In the genomic region with DNA sequence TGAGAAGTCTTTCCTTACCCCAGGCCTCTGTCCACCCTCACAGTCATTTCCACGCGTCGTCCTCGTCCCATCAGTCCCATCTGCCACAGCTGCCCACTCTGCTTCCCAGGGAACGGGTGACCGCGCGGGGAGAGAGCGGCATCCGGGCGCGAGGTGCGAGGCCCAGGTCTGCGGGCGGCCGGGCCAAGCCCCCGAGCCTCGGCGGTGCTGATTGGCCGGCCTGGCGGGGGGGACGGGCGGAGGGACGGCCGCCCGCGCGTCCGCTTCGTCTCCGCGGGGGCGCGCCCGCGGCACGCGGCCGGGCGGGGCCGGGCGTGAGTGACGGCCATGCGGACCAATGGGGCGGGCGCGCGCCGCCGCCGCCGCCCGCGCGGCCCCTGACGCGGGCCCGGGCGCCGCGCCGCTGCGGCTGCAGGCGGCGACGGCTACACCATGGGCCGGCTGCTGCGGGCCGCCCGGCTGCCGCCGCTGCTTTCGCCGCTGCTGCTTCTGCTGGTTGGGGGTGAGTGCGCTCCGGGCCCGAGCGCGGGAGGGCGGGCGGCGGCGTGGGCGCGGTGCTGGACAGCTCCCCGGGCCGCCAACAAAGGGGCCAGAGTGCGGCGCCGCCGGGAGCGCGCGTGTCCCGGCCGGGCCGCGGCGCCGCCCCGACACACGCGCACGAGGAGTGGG, we compare ENCODE assay signal across 1 cellular context.
A peak's percentile ranks its signal among the peaks of the same experiment; 100 is the strongest.
TF ChIP-seq lines count a peak whose summit lies in the region.

A gene with protein sequence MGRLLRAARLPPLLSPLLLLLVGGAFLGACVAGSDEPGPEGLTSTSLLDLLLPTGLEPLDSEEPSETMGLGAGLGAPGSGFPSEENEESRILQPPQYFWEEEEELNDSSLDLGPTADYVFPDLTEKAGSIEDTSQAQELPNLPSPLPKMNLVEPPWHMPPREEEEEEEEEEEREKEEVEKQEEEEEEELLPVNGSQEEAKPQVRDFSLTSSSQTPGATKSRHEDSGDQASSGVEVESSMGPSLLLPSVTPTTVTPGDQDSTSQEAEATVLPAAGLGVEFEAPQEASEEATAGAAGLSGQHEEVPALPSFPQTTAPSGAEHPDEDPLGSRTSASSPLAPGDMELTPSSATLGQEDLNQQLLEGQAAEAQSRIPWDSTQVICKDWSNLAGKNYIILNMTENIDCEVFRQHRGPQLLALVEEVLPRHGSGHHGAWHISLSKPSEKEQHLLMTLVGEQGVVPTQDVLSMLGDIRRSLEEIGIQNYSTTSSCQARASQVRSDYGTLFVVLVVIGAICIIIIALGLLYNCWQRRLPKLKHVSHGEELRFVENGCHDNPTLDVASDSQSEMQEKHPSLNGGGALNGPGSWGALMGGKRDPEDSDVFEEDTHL (plus strand): TSS at position 398 of the 669 bp plus-strand sequence. CDS start 35 bp downstream, at position 433.

TF ChIP-seq in HepG2, 621 proteins besides CTCF, POLR2A, EP300 and RAD21 (continued from another document and continues in another):
- TF ChIP-seq HCFC1 (IDR thresholded peaks at IDR 0.05; ENCODE audit: low read depth, low read length) (no peak), ZNF607 (CRISPR knock-in tag; IDR thresholded peaks at IDR 0.05; ENCODE audit: borderline replicate concordance) (peak; percentile 89), ZNF773 (CRISPR knock-in tag; IDR thresholded peaks at IDR 0.05; ENCODE audit: borderline replicate concordance) (peak; percentile 49; the same call in 1 of the 2 replicates), RARA (CRISPR knock-in tag; IDR thresholded peaks at IDR 0.05) (peak; percentile 40), ZNF180 (CRISPR knock-in tag; IDR thresholded peaks at IDR 0.05; ENCODE audit: borderline replicate concordance, low read depth) (no peak), TOPORS (CRISPR knock-in tag; IDR thresholded peaks at IDR 0.05) (no peak), TRIM24 (CRISPR knock-in tag; IDR thresholded peaks at IDR 0.05) (no peak), REXO4 (CRISPR knock-in tag; IDR thresholded peaks at IDR 0.05; ENCODE audit: borderline replicate concordance) (no peak), ZNF724P (CRISPR knock-in tag; IDR thresholded peaks at IDR 0.05; ENCODE audit: borderline replicate concordance) (peak; percentile 79; the same call in 1 of the 2 replicates), MXI1 (IDR thresholded peaks at IDR 0.05; ENCODE audit: borderline replicate concordance, low read depth, low read length) (peak; percentile 30; the same call in 1 of the 3 replicates), HOXA3 (CRISPR knock-in tag; IDR thresholded peaks at IDR 0.05) (peak; percentile 58; the same call in 1 of the 2 replicates), ZNF615 (CRISPR knock-in tag; IDR thresholded peaks at IDR 0.05; ENCODE audit: borderline replicate concordance) (no peak), KLF12 (CRISPR knock-in tag; IDR thresholded peaks at IDR 0.05; ENCODE audit: borderline replicate concordance) (no peak), ZFY (CRISPR knock-in tag; IDR thresholded peaks at IDR 0.05) (peak; percentile 69), ZNF333 (CRISPR knock-in tag; IDR thresholded peaks at IDR 0.05; ENCODE audit: borderline replicate concordance) (no peak), NR2F6 (IDR thresholded peaks at IDR 0.05) (no peak), NR2F6 (CRISPR knock-in tag; IDR thresholded peaks at IDR 0.05) (no peak), ZNF33B (CRISPR knock-in tag; IDR thresholded peaks at IDR 0.05) (peak; percentile 87), ZNF207 (IDR thresholded peaks at IDR 0.05; ENCODE audit: borderline replicate concordance) (no peak), TEAD2 (CRISPR knock-in tag; IDR thresholded peaks at IDR 0.05) (0 out of 2 replicates have a peak, but pooled peaks have one; percentile 62), HOXA9 (CRISPR knock-in tag; IDR thresholded peaks at IDR 0.05; ENCODE audit: borderline replicate concordance) (peak; percentile 72; the same call in 1 of the 2 replicates), ZNF549 (CRISPR knock-in tag; IDR thresholded peaks at IDR 0.05) (no peak), ZNF234 (CRISPR knock-in tag; conservative IDR thresholded peaks at IDR 0.05) (0 out of 2 replicates have a peak, but pooled peaks have one; percentile 42), TBX3 (IDR thresholded peaks at IDR 0.05; ENCODE audit: borderline replicate concordance) (no peak), ZNF496 (CRISPR knock-in tag; IDR thresholded peaks at IDR 0.05; ENCODE audit: insufficient replicate concordance) (no peak), NR2F2 (IDR thresholded peaks at IDR 0.05; ENCODE audit: borderline replicate concordance, low read depth) (no peak), GPN1 (CRISPR knock-in tag; IDR thresholded peaks at IDR 0.05; ENCODE audit: borderline replicate concordance) (no peak), REL (CRISPR knock-in tag; conservative IDR thresholded peaks at IDR 0.05) (peak; percentile 77; the same call in 1 of the 2 replicates)
- TF ChIP-seq, protein P1, sequence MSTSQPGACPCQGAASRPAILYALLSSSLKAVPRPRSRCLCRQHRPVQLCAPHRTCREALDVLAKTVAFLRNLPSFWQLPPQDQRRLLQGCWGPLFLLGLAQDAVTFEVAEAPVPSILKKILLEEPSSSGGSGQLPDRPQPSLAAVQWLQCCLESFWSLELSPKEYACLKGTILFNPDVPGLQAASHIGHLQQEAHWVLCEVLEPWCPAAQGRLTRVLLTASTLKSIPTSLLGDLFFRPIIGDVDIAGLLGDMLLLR (CRISPR knock-in tag; IDR thresholded peaks at IDR 0.05) = peak; percentile 80; the same call in 1 of the 2 replicates
- TF ChIP-seq, protein P2, sequence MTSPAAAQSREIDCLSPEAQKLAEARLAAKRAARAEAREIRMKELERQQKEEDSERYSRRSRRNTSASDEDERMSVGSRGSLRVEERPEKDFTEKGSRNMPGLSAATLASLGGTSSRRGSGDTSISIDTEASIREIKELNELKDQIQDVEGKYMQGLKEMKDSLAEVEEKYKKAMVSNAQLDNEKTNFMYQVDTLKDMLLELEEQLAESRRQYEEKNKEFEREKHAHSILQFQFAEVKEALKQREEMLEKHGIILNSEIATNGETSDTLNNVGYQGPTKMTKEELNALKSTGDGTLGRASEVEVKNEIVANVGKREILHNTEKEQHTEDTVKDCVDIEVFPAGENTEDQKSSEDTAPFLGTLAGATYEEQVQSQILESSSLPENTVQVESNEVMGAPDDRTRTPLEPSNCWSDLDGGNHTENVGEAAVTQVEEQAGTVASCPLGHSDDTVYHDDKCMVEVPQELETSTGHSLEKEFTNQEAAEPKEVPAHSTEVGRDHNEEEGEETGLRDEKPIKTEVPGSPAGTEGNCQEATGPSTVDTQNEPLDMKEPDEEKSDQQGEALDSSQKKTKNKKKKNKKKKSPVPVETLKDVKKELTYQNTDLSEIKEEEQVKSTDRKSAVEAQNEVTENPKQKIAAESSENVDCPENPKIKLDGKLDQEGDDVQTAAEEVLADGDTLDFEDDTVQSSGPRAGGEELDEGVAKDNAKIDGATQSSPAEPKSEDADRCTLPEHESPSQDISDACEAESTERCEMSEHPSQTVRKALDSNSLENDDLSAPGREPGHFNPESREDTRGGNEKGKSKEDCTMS (CRISPR knock-in tag; conservative IDR thresholded peaks at IDR 0.05) = no peak
- TF ChIP-seq, protein P3, sequence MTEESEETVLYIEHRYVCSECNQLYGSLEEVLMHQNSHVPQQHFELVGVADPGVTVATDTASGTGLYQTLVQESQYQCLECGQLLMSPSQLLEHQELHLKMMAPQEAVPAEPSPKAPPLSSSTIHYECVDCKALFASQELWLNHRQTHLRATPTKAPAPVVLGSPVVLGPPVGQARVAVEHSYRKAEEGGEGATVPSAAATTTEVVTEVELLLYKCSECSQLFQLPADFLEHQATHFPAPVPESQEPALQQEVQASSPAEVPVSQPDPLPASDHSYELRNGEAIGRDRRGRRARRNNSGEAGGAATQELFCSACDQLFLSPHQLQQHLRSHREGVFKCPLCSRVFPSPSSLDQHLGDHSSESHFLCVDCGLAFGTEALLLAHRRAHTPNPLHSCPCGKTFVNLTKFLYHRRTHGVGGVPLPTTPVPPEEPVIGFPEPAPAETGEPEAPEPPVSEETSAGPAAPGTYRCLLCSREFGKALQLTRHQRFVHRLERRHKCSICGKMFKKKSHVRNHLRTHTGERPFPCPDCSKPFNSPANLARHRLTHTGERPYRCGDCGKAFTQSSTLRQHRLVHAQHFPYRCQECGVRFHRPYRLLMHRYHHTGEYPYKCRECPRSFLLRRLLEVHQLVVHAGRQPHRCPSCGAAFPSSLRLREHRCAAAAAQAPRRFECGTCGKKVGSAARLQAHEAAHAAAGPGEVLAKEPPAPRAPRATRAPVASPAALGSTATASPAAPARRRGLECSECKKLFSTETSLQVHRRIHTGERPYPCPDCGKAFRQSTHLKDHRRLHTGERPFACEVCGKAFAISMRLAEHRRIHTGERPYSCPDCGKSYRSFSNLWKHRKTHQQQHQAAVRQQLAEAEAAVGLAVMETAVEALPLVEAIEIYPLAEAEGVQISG (CRISPR knock-in tag; IDR thresholded peaks at IDR 0.05) = peak; percentile 56
- TF ChIP-seq, protein P4, sequence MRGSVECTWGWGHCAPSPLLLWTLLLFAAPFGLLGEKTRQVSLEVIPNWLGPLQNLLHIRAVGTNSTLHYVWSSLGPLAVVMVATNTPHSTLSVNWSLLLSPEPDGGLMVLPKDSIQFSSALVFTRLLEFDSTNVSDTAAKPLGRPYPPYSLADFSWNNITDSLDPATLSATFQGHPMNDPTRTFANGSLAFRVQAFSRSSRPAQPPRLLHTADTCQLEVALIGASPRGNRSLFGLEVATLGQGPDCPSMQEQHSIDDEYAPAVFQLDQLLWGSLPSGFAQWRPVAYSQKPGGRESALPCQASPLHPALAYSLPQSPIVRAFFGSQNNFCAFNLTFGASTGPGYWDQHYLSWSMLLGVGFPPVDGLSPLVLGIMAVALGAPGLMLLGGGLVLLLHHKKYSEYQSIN (CRISPR knock-in tag; IDR thresholded peaks at IDR 0.05; ENCODE audit: borderline replicate concordance) = no peak
- TF ChIP-seq, protein P5, sequence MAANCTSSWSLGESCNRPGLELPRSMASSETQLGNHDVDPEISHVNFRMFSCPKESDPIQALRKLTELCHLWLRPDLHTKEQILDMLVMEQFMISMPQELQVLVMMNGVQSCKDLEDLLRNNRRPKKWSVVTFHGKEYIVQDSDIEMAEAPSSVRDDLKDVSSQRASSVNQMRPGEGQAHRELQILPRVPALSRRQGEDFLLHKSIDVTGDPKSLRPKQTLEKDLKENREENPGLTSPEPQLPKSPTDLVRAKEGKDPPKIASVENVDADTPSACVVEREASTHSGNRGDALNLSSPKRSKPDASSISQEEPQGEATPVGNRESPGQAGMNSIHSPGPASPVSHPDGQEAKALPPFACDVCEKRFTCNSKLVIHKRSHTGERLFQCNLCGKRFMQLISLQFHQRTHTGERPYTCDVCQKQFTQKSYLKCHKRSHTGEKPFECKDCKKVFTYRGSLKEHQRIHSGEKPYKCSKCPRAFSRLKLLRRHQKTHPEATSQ (CRISPR knock-in tag; IDR thresholded peaks at IDR 0.05; ENCODE audit: borderline replicate concordance) = 0 out of 2 replicates have a peak, but pooled peaks have one; percentile 24
- TF ChIP-seq, protein P6, sequence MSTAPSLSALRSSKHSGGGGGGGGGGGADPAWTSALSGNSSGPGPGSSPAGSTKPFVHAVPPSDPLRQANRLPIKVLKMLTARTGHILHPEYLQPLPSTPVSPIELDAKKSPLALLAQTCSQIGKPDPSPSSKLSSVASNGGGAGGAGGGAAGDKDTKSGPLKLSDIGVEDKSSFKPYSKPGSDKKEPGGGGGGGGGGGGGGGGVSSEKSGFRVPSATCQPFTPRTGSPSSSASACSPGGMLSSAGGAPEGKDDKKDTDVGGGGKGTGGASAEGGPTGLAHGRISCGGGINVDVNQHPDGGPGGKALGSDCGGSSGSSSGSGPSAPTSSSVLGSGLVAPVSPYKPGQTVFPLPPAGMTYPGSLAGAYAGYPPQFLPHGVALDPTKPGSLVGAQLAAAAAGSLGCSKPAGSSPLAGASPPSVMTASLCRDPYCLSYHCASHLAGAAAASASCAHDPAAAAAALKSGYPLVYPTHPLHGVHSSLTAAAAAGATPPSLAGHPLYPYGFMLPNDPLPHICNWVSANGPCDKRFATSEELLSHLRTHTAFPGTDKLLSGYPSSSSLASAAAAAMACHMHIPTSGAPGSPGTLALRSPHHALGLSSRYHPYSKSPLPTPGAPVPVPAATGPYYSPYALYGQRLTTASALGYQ (CRISPR knock-in tag; IDR thresholded peaks at IDR 0.05) = no peak
- TF ChIP-seq, protein P7, sequence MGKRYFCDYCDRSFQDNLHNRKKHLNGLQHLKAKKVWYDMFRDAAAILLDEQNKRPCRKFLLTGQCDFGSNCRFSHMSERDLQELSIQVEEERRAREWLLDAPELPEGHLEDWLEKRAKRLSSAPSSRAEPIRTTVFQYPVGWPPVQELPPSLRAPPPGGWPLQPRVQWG (CRISPR knock-in tag; IDR thresholded peaks at IDR 0.05; ENCODE audit: borderline replicate concordance, low read depth) = no peak
